ENCODE assay signal across 8 cellular contexts in genomic region chr5:141492168-141492885, GRCh38. TPM values are rescaled to one million over a fixed set of nuclear protein-coding genes. Genes with fewer than 3 reads are reported as not detected.
A peak's percentile ranks its signal among the peaks of the same experiment; 100 is the strongest.
DNase-seq lines count a peak whose midpoint lies in the region; ATAC-seq and TF ChIP-seq lines count a peak whose summit lies in the region.

No MANE protein-coding gene starts in this region.

- DNase-seq in G401 (ENCODE audit: low spot score) (peak; percentile 11), lower lobe of right lung (no peak), NCI-H446 treated with DMSO at 0.1 percent for 48 hours (lab: John Stamatoyannopoulos, UW) (no peak), NCI-H526 treated with DMSO at 0.1 percent for 48 hours (lab: John Stamatoyannopoulos, UW) (no peak), DMS153 (lab: John Stamatoyannopoulos, UW) (no peak), RWPE1 (ENCODE audit: low spot score) (no peak)
- DNase-seq in activated CD4-positive, alpha-beta T cell treated with anti-CD3 and anti-CD28 coated beads, Interleukin-2, amount 50 U/mL, for 4 hours = peak; percentile 16 to 25

- POLR2A ChIA-PET in RWPE1 (lab: Yijun Ruan, JAX; ENCODE audit: low non-redundant PET) = no interaction called here

- peak overlapping the region; percentile 32 for H3K4me3 ChIP-seq in lower lobe of right lung

- ATAC-seq in GM21717 (IDR thresholded peaks at IDR 0.05; ENCODE audit: unreplicated experiment) (peak; percentile 58), lower lobe of right lung (peak; percentile 35 to 40)

- in situ Hi-C loops in G401 (cut with HindIII; ENCODE audit: low sequenced_read_pairs) = no loop called here

- H3K36me3 ChIP-seq in lower lobe of right lung = peaks cover 19% of the 10 kb centered on the region

- no peaks in the 10 kb centered on the region for H3K9me3 ChIP-seq in lower lobe of right lung

- TF ChIP-seq CTCF in lower lobe of right lung (IDR thresholded peaks at IDR 0.05) = no peak
- no peak for TF ChIP-seq CTCF in RWPE1 (conservative IDR thresholded peaks at IDR 0.05; ENCODE audit: low read depth)

- H3K27ac ChIP-seq in lower lobe of right lung (no peak overlapping the region), RWPE1 (no peak overlapping the region; the same call in 1 of the 2 replicates)

- H3K27me3 ChIP-seq in lower lobe of right lung (ENCODE audit: low read depth) = peaks cover 24% of the 10 kb centered on the region

- intact Hi-C loops in lower lobe of right lung (cut with DNase I) = no loop called here

- CTCF ChIA-PET in RWPE1 (lab: Yijun Ruan, JAX) = interaction anchor here (0.5 kb wide), 1 partner anchor 381 kb away, joined by 5 read pairs; no protein-coding TSS in a partner anchor

- peaks cover 18% of the 10 kb centered on the region for H3K4me1 ChIP-seq in lower lobe of right lung

RNA-seq across cellular contexts. Expression of gene PCDHGC5, which starts 3.4 kb away (rescaled TPM):
- total RNA-seq in G401 (2014; rRNA removed; shearing (Covaris generic)) = 0.14 and 0.18 TPM in 2 replicates
- 1.8 TPM for total RNA-seq in lower lobe of right lung

RNA-seq across cellular contexts. Expression of gene PCDHGC4, which starts 7.5 kb away (rescaled TPM):
- total RNA-seq in G401 (2014; rRNA removed; shearing (Covaris generic)) = not detected in 2 replicates
- total RNA-seq in lower lobe of right lung = 1.5 TPM

RNA-seq across cellular contexts. Expression of gene PCDHGC3, which starts 16.6 kb away (rescaled TPM):
- 1.0 and 7.7 TPM in 2 replicates for total RNA-seq in G401 (2014; rRNA removed; shearing (Covaris generic))
- 82.4 TPM for total RNA-seq in lower lobe of right lung

Comparison
In these comparisons a context has a peak if more than half of its experiments do, and no peak if none do; other contexts are left out.
1. DNase-seq: peak in G401 (single experiment) and activated CD4-positive, alpha-beta T cell treated with anti-CD3 and anti-CD28 coated beads, Interleukin-2, amount 50 U/mL, for 4 hours (2 of 2); none in lower lobe of right lung (single experiment), NCI-H446 treated with DMSO at 0.1 percent for 48 hours (single experiment), NCI-H526 treated with DMSO at 0.1 percent for 48 hours (single experiment), DMS153 (single experiment) and RWPE1 (single experiment).